16 cellular contexts compared by ENCODE assay signal in genomic region chr3:1251282-1252060, GRCh38.
DNase-seq lines count a peak whose midpoint lies in the region; ATAC-seq and TF ChIP-seq lines count a peak whose summit lies in the region.
"Had no signal": no experiment of that assay in that cellular context is flagged by ENCODE, and none has a peak within 500 bp of the region (broad histone marks: within the 10 kb centered on the region; RNA-seq: fewer than 3 reads in every experiment).

No MANE protein-coding gene starts in this region.

- H3K27me3 Mint-ChIP-seq in chondrocyte (ENCODE audit: low read depth), result no peaks in the 10 kb centered on the region
- no peaks in the 10 kb centered on the region for H3K27me3 Mint-ChIP-seq in activated T-cell treated with anti-CD3 and anti-CD28 coated beads, Interleukin-2, amount 50 U/mL, for 4 hours (ENCODE audit: low read depth)
- H3K27me3 Mint-ChIP-seq: activated naive CD8-positive, alpha-beta T cell treated with anti-CD3 and anti-CD28 coated beads, Interleukin-2, amount 10 ng/mL, durations not matched to agents 7 days and 5 days; activated T-cell treated with anti-CD3 and anti-CD28 coated beads, Interleukin-2, amount 50 U/mL, for 24 hours had no signal

- H3K4me1 Mint-ChIP-seq in chondrocyte (ENCODE audit: low read depth), result no peaks in the 10 kb centered on the region
- no peaks in the 10 kb centered on the region for H3K4me1 Mint-ChIP-seq in activated T-cell treated with anti-CD3 and anti-CD28 coated beads, Interleukin-2, amount 50 U/mL, for 4 hours (ENCODE audit: low read depth)
- H3K4me1 Mint-ChIP-seq: activated naive CD8-positive, alpha-beta T cell treated with anti-CD3 and anti-CD28 coated beads, Interleukin-2, amount 10 ng/mL, durations not matched to agents 7 days and 5 days had no signal

- H3K4me3 Mint-ChIP-seq in chondrocyte (ENCODE audit: unreplicated experiment), result no peak overlapping the region
- no peak overlapping the region for H3K4me3 Mint-ChIP-seq in activated T-cell treated with anti-CD3 and anti-CD28 coated beads, Interleukin-2, amount 50 U/mL, for 4 hours
- H3K4me3 Mint-ChIP-seq: activated naive CD8-positive, alpha-beta T cell treated with anti-CD3 and anti-CD28 coated beads, Interleukin-2, amount 10 ng/mL, durations not matched to agents 7 days and 5 days; activated T-cell treated with anti-CD3 and anti-CD28 coated beads, Interleukin-2, amount 50 U/mL, for 24 hours had no signal

- ATAC-seq in activated T-cell treated with anti-CD3 and anti-CD28 coated beads, Interleukin-2, amount 50 U/mL, for 4 hours, result no peak
- no peak for ATAC-seq in HG02981 (IDR thresholded peaks at IDR 0.05; ENCODE audit: unreplicated experiment)
- ATAC-seq: right cardiac atrium had no signal

- no peaks in the 10 kb centered on the region for H3K36me3 Mint-ChIP-seq in chondrocyte (ENCODE audit: low read depth)
- no peaks in the 10 kb centered on the region for H3K36me3 Mint-ChIP-seq in activated T-cell treated with anti-CD3 and anti-CD28 coated beads, Interleukin-2, amount 50 U/mL, for 4 hours (ENCODE audit: insufficient read depth)
- H3K36me3 Mint-ChIP-seq: activated naive CD8-positive, alpha-beta T cell treated with anti-CD3 and anti-CD28 coated beads, Interleukin-2, amount 10 ng/mL, durations not matched to agents 7 days and 5 days had no signal

- peak; percentile 51 for TF ChIP-seq CTCF in chondrocyte (IDR thresholded peaks at IDR 0.05)

- no peaks in the 10 kb centered on the region for H3K9me3 Mint-ChIP-seq in chondrocyte (ENCODE audit: low read depth)
- H3K9me3 Mint-ChIP-seq in activated T-cell treated with anti-CD3 and anti-CD28 coated beads, Interleukin-2, amount 50 U/mL, for 4 hours, result peaks cover 10% of the 10 kb centered on the region
- H3K9me3 Mint-ChIP-seq: activated naive CD8-positive, alpha-beta T cell treated with anti-CD3 and anti-CD28 coated beads, Interleukin-2, amount 10 ng/mL, durations not matched to agents 7 days and 5 days had no signal

- DNase-seq in AG08395 (ENCODE audit: low spot score) (peak; percentile 1), NCI-H69 (lab: John Stamatoyannopoulos, UW) (peak; percentile 2), chondrocyte (ENCODE audit: low spot score) (no peak), kidney tubule cell (ENCODE audit: low spot score) (peak; percentile 82), T1000 (lab: John Stamatoyannopoulos, UW) (no peak), activated T-cell treated with anti-CD3 and anti-CD28 coated beads for 4 hours (no peak)
- DNase-seq in activated T-cell treated with anti-CD3 and anti-CD28 coated beads, Interleukin-2, amount 50 U/mL, for 4 hours, result no peak
- DNase-seq: activated CD4-positive, alpha-beta T cell treated with anti-CD3 and anti-CD28 coated beads, Interleukin-2, amount 50 U/mL, for 48 hours; activated naive CD8-positive, alpha-beta T cell treated with anti-CD3 and anti-CD28 coated beads, Interleukin-2, amount 10 ng/mL, durations not matched to agents 7 days and 5 days; activated T-cell treated with anti-CD3 and anti-CD28 coated beads, Interleukin-2, amount 50 U/mL, for 24 hours; central memory CD4-positive, alpha-beta T cell; mesenchymal stem cell; NCI-H2081; right cardiac atrium; stimulated activated CD4-positive, alpha-beta T cell treated with anti-CD3 and anti-CD28 coated beads, Interleukin-1b, Interleukin-23, amount 100 ng/mL, for 48 hours had no signal

- no peak overlapping the region for H3K27ac Mint-ChIP-seq in chondrocyte (ENCODE audit: unreplicated experiment)
- H3K27ac Mint-ChIP-seq: activated naive CD8-positive, alpha-beta T cell treated with anti-CD3 and anti-CD28 coated beads, Interleukin-2, amount 10 ng/mL, durations not matched to agents 7 days and 5 days; activated T-cell treated with anti-CD3 and anti-CD28 coated beads, Interleukin-2, amount 50 U/mL, for 24 hours had no signal

Comparison
In these comparisons a context has a peak if more than half of its experiments do, and no peak if none do; other contexts are left out.
1. DNase-seq: peak in AG08395 (single experiment), NCI-H69 (single experiment) and kidney tubule cell (single experiment); none in chondrocyte (single experiment), activated T-cell treated with anti-CD3 and anti-CD28 coated beads, Interleukin-2, amount 50 U/mL, for 4 hours (single experiment), T1000 (single experiment) and activated T-cell treated with anti-CD3 and anti-CD28 coated beads for 4 hours (single experiment).